Comparison of ENCODE assay signal across 12 cellular contexts in the genomic region with DNA sequence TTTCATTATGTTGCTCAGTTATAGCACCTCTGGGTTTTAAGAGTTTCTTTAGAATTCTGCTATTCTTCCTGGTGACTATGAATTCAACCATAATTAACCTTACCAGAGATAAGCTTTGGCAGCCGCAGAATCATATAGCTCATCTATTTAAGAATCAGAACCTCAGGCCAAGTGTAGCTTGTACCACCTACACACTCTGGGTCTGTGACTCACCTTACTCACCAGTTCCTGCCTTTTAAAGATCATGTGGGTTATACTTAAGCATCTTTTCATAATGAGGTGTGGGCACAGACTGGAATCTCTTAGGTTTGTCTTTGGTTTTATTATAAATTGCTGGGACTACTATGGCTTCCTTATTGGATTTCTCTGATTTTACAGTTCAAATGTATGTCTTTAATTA. TPM values are rescaled to one million over a fixed set of nuclear protein-coding genes. Genes with fewer than 3 reads are reported as not detected.
DNase-seq lines count a peak whose midpoint lies in the region; ATAC-seq and TF ChIP-seq lines count a peak whose summit lies in the region.
"Had no signal": no experiment of that assay in that cellular context is flagged by ENCODE, and none has a peak within 500 bp of the region (broad histone marks: within the 10 kb centered on the region; RNA-seq: fewer than 3 reads in every experiment).

No MANE protein-coding gene starts in this region.

- H3K27ac Mint-ChIP-seq in activated T-cell treated with anti-CD3 and anti-CD28 coated beads, Interleukin-2, amount 50 U/mL, for 24 hours = peak overlapping the region; percentile 67
- no peak overlapping the region for H3K27ac Mint-ChIP-seq in CD4-positive, alpha-beta T cell

- ATAC-seq in Panc1 (no peak), GM21515 (IDR thresholded peaks at IDR 0.05; ENCODE audit: unreplicated experiment) (no peak)
- no peak for ATAC-seq in CD4-positive, alpha-beta T cell (ENCODE audit: poor library complexity)

- intact Hi-C loops in Panc1 (cut with micrococcal nuclease; ENCODE audit: unreplicated experiment) = loop anchor here (10.0 kb wide), 1 partner anchor 871 kb away; a partner anchor contains a TSS
- intact Hi-C loops in CD4-positive, alpha-beta T cell (cut with DNase I, micrococcal nuclease) = no loop called here

- H3K4me1 ChIP-seq in Panc1 (ENCODE audit: control insufficient read depth, insufficient read depth, low read length) = peaks cover 20% of the 10 kb centered on the region; the same call in 1 of the 2 replicates

- peak overlapping the region; percentile 30 for H3K27ac ChIP-seq in Panc1 (ENCODE audit: low read length)
- no peak overlapping the region for H3K27ac ChIP-seq in CD4-positive, alpha-beta T cell (ENCODE audit: low read depth, low read length)
- H3K27ac ChIP-seq: left ventricle myocardium inferior, thyroid gland had no signal

- POLR2A ChIA-PET in Panc1 (lab: Charles Lee) = interaction anchor here (0.5 kb wide), 1 partner anchor 33 kb away, joined by 5 read pairs; no protein-coding TSS in a partner anchor
- POLR2A ChIA-PET in CD4-positive, alpha-beta T cell (lab: Charles Lee) = interaction anchor here (1.3 to 1.5 kb wide), 3 partner anchors 16 to 23 kb away, joined by 3 to 5 read pairs (median 3); a partner anchor contains a TSS

- no peak for DNase-seq in activated T-cell treated with anti-CD3 and anti-CD28 coated beads, Interleukin-2, amount 50 U/mL, for 24 hours
- no peak for DNase-seq in activated T-cell treated with anti-CD3 and anti-CD28 coated beads, Interleukin-2, amount 50 U/mL, for 1 hour
- DNase-seq in Panc1 (ENCODE audit: low read depth, low spot score) (no peak), astrocyte of the hippocampus (ENCODE audit: low read depth, low spot score) (peak; percentile 56), anterior cingulate cortex (lab: John Stamatoyannopoulos, UW) (no peak)
- peak; percentile 60 for DNase-seq in stimulated activated CD4-positive, alpha-beta T cell treated with anti-CD3 and anti-CD28 coated beads, Interleukin-4, amount 100 ng/mL, for 24 hours
- DNase-seq in CD4-positive, alpha-beta T cell = no peak
- DNase-seq: KG1, left ventricle myocardium inferior, NCI-H2029 treated with DMSO at 0.1 percent for 48 hours, thyroid gland had no signal

- no TSS peak for BruUV-seq in Panc1 (replicated peaks; lab: Mats Ljungman, UMichigan)

- no peaks in the 10 kb centered on the region for H3K36me3 ChIP-seq in Panc1 (ENCODE audit: control insufficient read depth, insufficient read depth, low read length)
- H3K36me3 ChIP-seq: thyroid gland had no signal

- H3K4me3 Mint-ChIP-seq in activated T-cell treated with anti-CD3 and anti-CD28 coated beads, Interleukin-2, amount 50 U/mL, for 24 hours = no peak overlapping the region
- H3K4me3 Mint-ChIP-seq in CD4-positive, alpha-beta T cell = no peak overlapping the region

- in situ Hi-C loops in Panc1 (cut with HindIII; ENCODE audit: low pct_unique_long_range_greater_than_20kb, low sequenced_read_pairs) = no loop called here

- no peak overlapping the region for H3K4me3 ChIP-seq in Panc1 (ENCODE audit: low read depth in 2 of 2, low read length in 2 of 2)
- H3K4me3 ChIP-seq: left ventricle myocardium inferior, thyroid gland had no signal

- H3K27me3 Mint-ChIP-seq in activated T-cell treated with anti-CD3 and anti-CD28 coated beads, Interleukin-2, amount 50 U/mL, for 24 hours = no peaks in the 10 kb centered on the region
- no peaks in the 10 kb centered on the region for H3K27me3 Mint-ChIP-seq in CD4-positive, alpha-beta T cell

- TF ChIP-seq CTCF in Panc1 (IDR thresholded peaks at IDR 0.05) = no peak
- TF ChIP-seq CTCF in CD4-positive, alpha-beta T cell (IDR thresholded peaks at IDR 0.05) = no peak

- no peaks in the 10 kb centered on the region for H3K9me3 ChIP-seq in Panc1 (ENCODE audit: control insufficient read depth, insufficient read depth, low read depth, low read length)
- H3K9me3 ChIP-seq in CD4-positive, alpha-beta T cell (ENCODE audit: control insufficient read depth, low read length) = no peaks in the 10 kb centered on the region
- H3K9me3 ChIP-seq: left ventricle myocardium inferior, thyroid gland had no signal

- CTCF ChIA-PET in Panc1 (lab: Charles Lee) = interaction anchor here (0.6 kb wide), 1 partner anchor 27 kb away, joined by 3 read pairs; no protein-coding TSS in a partner anchor
- CTCF ChIA-PET in CD4-positive, alpha-beta T cell (lab: Charles Lee) = interaction anchor here (1.5 kb wide), 1 partner anchor 16 kb away, joined by 3 read pairs; no protein-coding TSS in a partner anchor

- no peaks in the 10 kb centered on the region for H3K9me3 Mint-ChIP-seq in activated T-cell treated with anti-CD3 and anti-CD28 coated beads, Interleukin-2, amount 50 U/mL, for 24 hours
- no peaks in the 10 kb centered on the region for H3K9me3 Mint-ChIP-seq in CD4-positive, alpha-beta T cell

- peaks cover 35% of the 10 kb centered on the region for H3K36me3 Mint-ChIP-seq in activated T-cell treated with anti-CD3 and anti-CD28 coated beads, Interleukin-2, amount 50 U/mL, for 24 hours (ENCODE audit: low read depth)
- H3K36me3 Mint-ChIP-seq in CD4-positive, alpha-beta T cell (ENCODE audit: low read depth) = peaks cover under 1% of the 10 kb centered on the region

- H3K4me1 Mint-ChIP-seq in activated T-cell treated with anti-CD3 and anti-CD28 coated beads, Interleukin-2, amount 50 U/mL, for 24 hours (ENCODE audit: low read depth) = peaks cover 45% of the 10 kb centered on the region
- peaks cover 4% of the 10 kb centered on the region for H3K4me1 Mint-ChIP-seq in CD4-positive, alpha-beta T cell (ENCODE audit: low read depth)

- H3K27me3 ChIP-seq in Panc1 (ENCODE audit: control insufficient read depth, insufficient read depth, low read length) = no peaks in the 10 kb centered on the region
- no peaks in the 10 kb centered on the region for H3K27me3 ChIP-seq in CD4-positive, alpha-beta T cell (ENCODE audit: control insufficient read depth, insufficient read depth, low read length)
- H3K27me3 ChIP-seq: thyroid gland had no signal

RNA-seq across cellular contexts. Expression of a gene that starts 21.9 kb away (rescaled TPM):
- 506 TPM for total RNA-seq in Panc1 (2021; ENCODE audit: unreplicated experiment)
- 291 TPM for polyA plus RNA-seq in Panc1 (2012; ENCODE audit: insufficient read length)
- 100 to 1,000 TPM; 206 to 228 TPM for total RNA-seq in CD4-positive, alpha-beta T cell

Comparison
In these comparisons a context has a peak if more than half of its experiments do, and no peak if none do; other contexts are left out.
1. DNase-seq: peak in astrocyte of the hippocampus (single experiment) and stimulated activated CD4-positive, alpha-beta T cell treated with anti-CD3 and anti-CD28 coated beads, Interleukin-4, amount 100 ng/mL, for 24 hours (single experiment); none in activated T-cell treated with anti-CD3 and anti-CD28 coated beads, Interleukin-2, amount 50 U/mL, for 24 hours (single experiment), activated T-cell treated with anti-CD3 and anti-CD28 coated beads, Interleukin-2, amount 50 U/mL, for 1 hour (single experiment), Panc1 (single experiment), anterior cingulate cortex (0 of 58) and CD4-positive, alpha-beta T cell (0 of 10).